In the genomic region with DNA sequence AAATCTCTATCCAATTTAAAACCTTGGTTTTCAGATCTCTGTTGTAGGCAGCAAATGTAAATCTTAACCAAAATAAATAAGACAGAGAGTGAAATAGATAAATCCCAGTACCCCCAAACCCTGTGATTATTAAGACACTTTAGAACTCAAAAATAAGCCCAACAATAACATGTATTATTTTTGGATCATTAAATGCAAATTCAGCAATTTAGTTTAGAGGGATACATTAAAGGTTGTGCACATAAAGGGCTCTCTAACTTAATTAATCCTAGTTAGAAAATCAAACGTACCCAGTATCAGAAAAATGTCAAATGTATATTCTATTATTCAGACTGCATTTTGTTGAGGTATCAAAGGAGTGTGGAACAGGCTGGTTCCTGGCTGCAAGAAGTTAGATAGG, we compare ENCODE assay signal across 3 cellular contexts.
TF ChIP-seq lines count a peak whose summit lies in the region.

No MANE protein-coding gene starts in this region.

TF ChIP-seq in A549, 52 proteins besides CTCF, POLR2A, EP300 and RAD21:
- no peak for TF ChIP-seq HDAC2 (IDR thresholded peaks at IDR 0.05)
- peak; percentile 88 for TF ChIP-seq MAFK (IDR thresholded peaks at IDR 0.05; ENCODE audit: partially characterized antibody)
- TF ChIP-seq MYC (IDR thresholded peaks at IDR 0.05; ENCODE audit: borderline replicate concordance, low read length), result no peak

TF ChIP-seq in IMR-90, 13 proteins besides CTCF, POLR2A, EP300 and RAD21:
- TF ChIP-seq NFE2L2 (IDR thresholded peaks at IDR 0.05; ENCODE audit: low read depth, low read length), result no peak
- TF ChIP-seq MAFK (IDR thresholded peaks at IDR 0.05; ENCODE audit: low read depth, low read length), result peak; percentile 84

TF ChIP-seq in H1, 55 proteins besides CTCF, POLR2A, EP300 and RAD21:
- TF ChIP-seq GTF2F1 (IDR thresholded peaks at IDR 0.05; ENCODE audit: borderline replicate concordance, low read depth, low read length) (no peak), NRF1 (IDR thresholded peaks at IDR 0.05; ENCODE audit: low read depth, low read length) (no peak), BCL11A (IDR thresholded peaks at IDR 0.05; ENCODE audit: low read depth in 2 of 2, low read length in 2 of 2) (no peak), ASH2L (IDR thresholded peaks at IDR 0.05; ENCODE audit: low read length) (no peak), SIN3A (conservative IDR thresholded peaks at IDR 0.05 in 1 of 2, IDR thresholded peaks at IDR 0.05 in 1 of 2; ENCODE audit: low read depth in 1 of 2, low read length in 2 of 2) (no peak), TCF12 (IDR thresholded peaks at IDR 0.05; ENCODE audit: low read depth, low read length) (no peak)
